In genomic region chr2:49772299-49772970, GRCh38 we compare ENCODE assay signal across 28 cellular contexts.
"Had no signal": no experiment of that assay in that cellular context is flagged by ENCODE, and none has a peak within 500 bp of the region (broad histone marks: within the 10 kb centered on the region; RNA-seq: fewer than 3 reads in every experiment).

No MANE protein-coding gene starts in this region.

- H3K27ac ChIP-seq: brain microvascular endothelial cell, coronary artery, esophagus muscularis mucosa, gastroesophageal sphincter, WERI-Rb-1 had no signal

- DNase-seq: activated CD4-positive, alpha-beta memory T cell treated with anti-CD3 and anti-CD28 coated beads, Interleukin-2, amount 10 ng/mL, durations not matched to agents 7 days and 5 days; activated CD4-positive, alpha-beta T cell treated with anti-CD3 and anti-CD28 coated beads for 36 hours; activated CD4-positive, alpha-beta T cell treated with anti-CD3 and anti-CD28 coated beads, Interleukin-2, amount 10 ng/mL, durations not matched to agents 24 days and 14 days; activated CD4-positive, CD25-positive, alpha-beta regulatory T cell; activated CD4-positive, CD25-positive, alpha-beta regulatory T cell treated with anti-CD3 and anti-CD28 coated beads, Interleukin-2, amount 50 U/mL, for 72 hours; activated CD8-positive, alpha-beta memory T cell treated with anti-CD3 and anti-CD28 coated beads, Interleukin-2, amount 50 U/mL, for 48 hours; activated gamma-delta T cell; activated naive CD4-positive, alpha-beta T cell; activated naive CD4-positive, alpha-beta T cell treated with anti-CD3 and anti-CD28 coated beads, Interleukin-2, amount 10 ng/mL, durations not matched to agents 7 days and 5 days; activated naive CD8-positive, alpha-beta T cell treated with anti-CD3 and anti-CD28 coated beads, Interleukin-2, amount 10 ng/mL, durations not matched to agents 7 days and 5 days; activated T-cell treated with anti-CD3 and anti-CD28 coated beads for 4 hours; activated T-cell treated with anti-CD3 and anti-CD28 coated beads, Interleukin-2, amount 50 U/mL, for 24 hours; activated T-cell treated with anti-CD3 and anti-CD28 coated beads, Interleukin-2, amount 50 U/mL, for 72 hours; brain microvascular endothelial cell; dermis blood vessel endothelial cell; effector CD4-positive, alpha-beta T cell; effector memory CD8-positive, alpha-beta T cell; erythroblast; foreskin melanocyte; T-helper 1 cell; T-helper 17 cell; T1000; WERI-Rb-1 had no signal

- H3K9me3 ChIP-seq: esophagus muscularis mucosa, gastroesophageal sphincter had no signal

- H3K4me3 ChIP-seq: coronary artery, esophagus muscularis mucosa, gastroesophageal sphincter had no signal

- ATAC-seq: activated CD4-positive, alpha-beta T cell treated with anti-CD3 and anti-CD28 coated beads for 36 hours; activated naive CD4-positive, alpha-beta T cell treated with anti-CD3 and anti-CD28 coated beads, Interleukin-2, amount 50 U/mL, for 72 hours; activated T-cell treated with anti-CD3 and anti-CD28 coated beads, Interleukin-2, amount 50 U/mL, for 72 hours; effector memory CD8-positive, alpha-beta T cell; gastroesophageal sphincter; T-helper 17 cell had no signal

- H3K36me3 ChIP-seq: brain microvascular endothelial cell, esophagus muscularis mucosa, gastroesophageal sphincter, WERI-Rb-1 had no signal

- FAIRE-seq: astrocyte had no signal
